In the genomic region with DNA sequence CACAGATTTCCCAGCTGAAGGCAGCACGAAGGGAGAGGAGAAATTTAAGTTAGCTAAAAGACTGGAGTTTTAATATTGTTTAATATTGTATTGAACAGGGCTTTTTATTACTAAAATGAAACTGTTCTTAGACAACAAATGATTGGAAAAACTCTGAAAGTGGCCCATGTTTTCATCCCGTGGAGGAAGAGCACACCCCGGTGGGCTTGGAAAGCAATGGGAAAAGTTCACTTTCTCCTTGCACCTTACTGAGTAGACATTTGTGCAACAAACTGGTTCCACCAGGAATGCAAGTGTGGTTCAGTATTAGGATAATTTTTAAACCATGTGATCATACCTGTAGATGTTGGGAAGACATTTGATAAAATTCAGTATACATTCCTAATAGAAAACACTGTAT, we compare ENCODE assay signal across 9 cellular contexts.
A peak's percentile ranks its signal among the peaks of the same experiment; 100 is the strongest.
DNase-seq lines count a peak whose midpoint lies in the region; ATAC-seq and TF ChIP-seq lines count a peak whose summit lies in the region.
"Had no signal": no experiment of that assay in that cellular context is flagged by ENCODE, and none has a peak within 500 bp of the region (broad histone marks: within the 10 kb centered on the region; RNA-seq: fewer than 3 reads in every experiment).

No MANE protein-coding gene starts in this region.

- peak; percentile 41 for DNase-seq in DMS53 (lab: John Stamatoyannopoulos, UW)
- no peak for DNase-seq in DMS53 treated with DMSO at 0.1 percent for 48 hours (lab: John Stamatoyannopoulos, UW; ENCODE audit: unreplicated experiment)
- peak; percentile 46 for DNase-seq in OCI-M1 (lab: John Stamatoyannopoulos, UW)
- peak; percentile 44 for DNase-seq in fibroblast of peridontal ligament (ENCODE audit: extremely low read depth)
- DNase-seq in retinal pigment epithelial cell (ENCODE audit: low read depth) = no peak
- no peak for DNase-seq in GF-D8 (lab: John Stamatoyannopoulos, UW)
- no peak for DNase-seq in COLO668 (lab: John Stamatoyannopoulos, UW; ENCODE audit: unreplicated experiment)
- DNase-seq: activated CD4-positive, alpha-beta memory T cell treated with anti-CD3 and anti-CD28 coated beads for 36 hours had no signal

- TF ChIP-seq CTCF in retinal pigment epithelial cell (conservative IDR thresholded peaks at IDR 0.05; ENCODE audit: low read depth, low read length) = peak; percentile 61

- ATAC-seq in GM21723 (IDR thresholded peaks at IDR 0.05; ENCODE audit: unreplicated experiment) = no peak

- no peak overlapping the region for H3K4me3 ChIP-seq in retinal pigment epithelial cell (ENCODE audit: low read length)

Comparison
In these comparisons a context has a peak if more than half of its experiments do, and no peak if none do; other contexts are left out.
1. DNase-seq: peak in DMS53 (single experiment), OCI-M1 (single experiment) and fibroblast of peridontal ligament (single experiment); none in DMS53 treated with DMSO at 0.1 percent for 48 hours (single experiment), retinal pigment epithelial cell (single experiment), GF-D8 (single experiment) and COLO668 (single experiment).